25 cellular contexts compared by ENCODE assay signal in the genomic region with DNA sequence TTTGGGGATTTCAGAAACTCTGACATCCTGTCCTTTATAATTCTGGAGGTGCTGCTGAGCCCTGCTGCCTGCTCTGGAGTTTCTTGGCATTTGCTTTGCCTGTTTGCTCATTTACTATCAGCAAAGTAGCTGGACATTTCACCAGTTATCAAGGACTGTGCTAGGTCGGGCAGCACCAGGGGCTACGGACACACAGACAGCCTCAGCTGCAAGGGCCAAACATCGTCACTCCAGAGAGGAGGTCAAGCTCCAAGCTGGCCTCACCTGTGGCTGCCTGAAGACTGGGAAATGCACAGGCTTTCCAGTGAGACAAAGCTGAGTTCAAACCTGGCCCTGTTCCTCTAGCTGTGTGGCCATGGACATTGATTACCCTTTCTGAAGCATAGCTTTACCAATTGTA.
"Had no signal": no experiment of that assay in that cellular context is flagged by ENCODE, and none has a peak within 500 bp of the region (broad histone marks: within the 10 kb centered on the region; RNA-seq: fewer than 3 reads in every experiment).

No MANE protein-coding gene starts in this region.

- DNase-seq: activated CD4-positive, alpha-beta memory T cell treated with anti-CD3 and anti-CD28 coated beads, Interleukin-2, amount 10 ng/mL, durations not matched to agents 7 days and 5 days; activated CD4-positive, alpha-beta T cell treated with anti-CD3 and anti-CD28 coated beads for 1 hour; activated CD4-positive, alpha-beta T cell treated with anti-CD3 and anti-CD28 coated beads, Interleukin-2, amount 10 ng/mL, durations not matched to agents 7 days and 5 days; activated CD8-positive, alpha-beta memory T cell treated with anti-CD3 and anti-CD28 coated beads, Interleukin-2, amount 50 U/mL, for 48 hours; activated T-cell treated with anti-CD3 and anti-CD28 coated beads, Interleukin-2, amount 50 U/mL, for 48 hours; effector CD8-positive, alpha-beta T cell; esophagus squamous epithelium; foreskin melanocyte; left ventricle myocardium inferior; naive thymus-derived CD4-positive, alpha-beta T cell; occipital lobe; sigmoid colon; small intestine; stimulated activated CD4-positive, alpha-beta T cell treated with anti-CD3 and anti-CD28 coated beads, Interleukin-4, amount 100 ng/mL, for 4 hours; stimulated activated CD8-positive, alpha-beta memory T cell treated with anti-CD3 and anti-CD28 coated beads, Interleukin-4, amount 100 ng/mL, for 48 hours; stimulated activated naive CD8-positive, alpha-beta T cell treated with anti-CD3 and anti-CD28 coated beads, Interleukin-15, amount 100 ng/mL, for 72 hours; T-helper 2 cell; thyroid gland had no signal

- H3K27ac ChIP-seq: epithelial cell of prostate, esophagus squamous epithelium, left ventricle myocardium inferior, neural progenitor cell, sigmoid colon had no signal

- H3K36me3 ChIP-seq: esophagus squamous epithelium, left ventricle myocardium inferior, neural progenitor cell, sigmoid colon, thyroid gland had no signal

- H3K27me3 Mint-ChIP-seq: activated CD4-positive, alpha-beta T cell treated with anti-CD3 and anti-CD28 coated beads, Interleukin-2, amount 10 ng/mL, durations not matched to agents 7 days and 5 days had no signal

- H3K27me3 ChIP-seq: esophagus squamous epithelium, neural progenitor cell, sigmoid colon, thyroid gland had no signal

- H3K4me1 ChIP-seq: left ventricle myocardium inferior, sigmoid colon had no signal

- H3K27ac Mint-ChIP-seq: activated CD4-positive, alpha-beta memory T cell treated with anti-CD3 and anti-CD28 coated beads, Interleukin-2, amount 10 ng/mL, durations not matched to agents 7 days and 5 days; activated CD4-positive, alpha-beta T cell treated with anti-CD3 and anti-CD28 coated beads, Interleukin-2, amount 10 ng/mL, durations not matched to agents 7 days and 5 days; activated naive CD4-positive, alpha-beta T cell treated with anti-CD3 and anti-CD28 coated beads, Interleukin-2, amount 50 U/mL, for 72 hours; activated T-helper 2 cell treated with anti-CD3 and anti-CD28 coated beads, Interferon-gamma antibody, Interleukin-2, Interleukin-4, amounts not matched to agents 10 μg/mL and 5 μg/mL and 100 μg/mL, durations not matched to agents 14 hours and 24 hours and 36 hours; naive thymus-derived CD4-positive, alpha-beta T cell; neural progenitor cell; stimulated activated memory B cell treated with anti-CD40 and anti-IgM and Interleukin-4, amounts not matched to agents 10 μg/mL and 1 μg/mL and 100 μg/mL, for 72 hours; WTC11 had no signal

- H3K4me1 Mint-ChIP-seq: activated CD4-positive, alpha-beta memory T cell treated with anti-CD3 and anti-CD28 coated beads, Interleukin-2, amount 10 ng/mL, durations not matched to agents 7 days and 5 days; activated CD4-positive, alpha-beta T cell treated with anti-CD3 and anti-CD28 coated beads, Interleukin-2, amount 10 ng/mL, durations not matched to agents 7 days and 5 days; naive thymus-derived CD4-positive, alpha-beta T cell; stimulated activated memory B cell treated with anti-CD40 and anti-IgM and Interleukin-4, amounts not matched to agents 10 μg/mL and 1 μg/mL and 100 μg/mL, for 72 hours; stimulated activated naive CD8-positive, alpha-beta T cell treated with anti-CD3 and anti-CD28 coated beads, Interleukin-15, amount 100 ng/mL, for 72 hours had no signal

- H3K36me3 Mint-ChIP-seq: neural progenitor cell; stimulated activated memory B cell treated with anti-CD40 and anti-IgM and Interleukin-4, amounts not matched to agents 10 μg/mL and 1 μg/mL and 100 μg/mL, for 72 hours had no signal

- H3K4me2 ChIP-seq: neural progenitor cell had no signal

- H2AFZ ChIP-seq: neural progenitor cell had no signal

- H3K4me3 Mint-ChIP-seq: activated CD4-positive, alpha-beta memory T cell treated with anti-CD3 and anti-CD28 coated beads, Interleukin-2, amount 10 ng/mL, durations not matched to agents 7 days and 5 days; activated CD4-positive, alpha-beta T cell treated with anti-CD3 and anti-CD28 coated beads, Interleukin-2, amount 10 ng/mL, durations not matched to agents 7 days and 5 days; naive thymus-derived CD4-positive, alpha-beta T cell; neural progenitor cell; stimulated activated memory B cell treated with anti-CD40 and anti-IgM and Interleukin-4, amounts not matched to agents 10 μg/mL and 1 μg/mL and 100 μg/mL, for 72 hours; stimulated activated naive CD8-positive, alpha-beta T cell treated with anti-CD3 and anti-CD28 coated beads, Interleukin-15, amount 100 ng/mL, for 72 hours; WTC11 had no signal

- H3K9me3 Mint-ChIP-seq: activated CD4-positive, alpha-beta memory T cell treated with anti-CD3 and anti-CD28 coated beads, Interleukin-2, amount 10 ng/mL, durations not matched to agents 7 days and 5 days; activated CD4-positive, alpha-beta T cell treated with anti-CD3 and anti-CD28 coated beads, Interleukin-2, amount 10 ng/mL, durations not matched to agents 7 days and 5 days; activated T-helper 2 cell treated with anti-CD3 and anti-CD28 coated beads, Interferon-gamma antibody, Interleukin-2, Interleukin-4, amounts not matched to agents 10 μg/mL and 5 μg/mL and 100 μg/mL, durations not matched to agents 14 hours and 24 hours and 36 hours; neural progenitor cell had no signal

- H3K9ac ChIP-seq: neural progenitor cell had no signal

- ATAC-seq: activated naive CD4-positive, alpha-beta T cell treated with anti-CD3 and anti-CD28 coated beads, Interleukin-2, amount 50 U/mL, for 72 hours; naive thymus-derived CD4-positive, alpha-beta T cell; stimulated activated memory B cell treated with anti-CD40 and anti-IgM and Interleukin-4, amounts not matched to agents 10 μg/mL and 1 μg/mL and 100 μg/mL, for 72 hours; stimulated activated naive CD8-positive, alpha-beta T cell treated with anti-CD3 and anti-CD28 coated beads, Interleukin-15, amount 100 ng/mL, for 72 hours; WTC11 had no signal

- H3K4me3 ChIP-seq: esophagus squamous epithelium, left ventricle myocardium inferior, lung, neural progenitor cell, sigmoid colon, thyroid gland had no signal

- H3K9me3 ChIP-seq: thyroid gland had no signal
